1 cellular context compared by ENCODE assay signal in genomic region chr7:78996013-78996412, GRCh38.
TF ChIP-seq lines count a peak whose summit lies in the region.

No MANE protein-coding gene starts in this region.

TF ChIP-seq in HEK293, 187 proteins besides CTCF, POLR2A, EP300 and RAD21 (continued from another document):
- TF ChIP-seq ZNF529 (tag by site-specific recombination; IDR thresholded peaks at IDR 0.05; ENCODE audit: insufficient replicate concordance) = no peak
